In the genomic region with DNA sequence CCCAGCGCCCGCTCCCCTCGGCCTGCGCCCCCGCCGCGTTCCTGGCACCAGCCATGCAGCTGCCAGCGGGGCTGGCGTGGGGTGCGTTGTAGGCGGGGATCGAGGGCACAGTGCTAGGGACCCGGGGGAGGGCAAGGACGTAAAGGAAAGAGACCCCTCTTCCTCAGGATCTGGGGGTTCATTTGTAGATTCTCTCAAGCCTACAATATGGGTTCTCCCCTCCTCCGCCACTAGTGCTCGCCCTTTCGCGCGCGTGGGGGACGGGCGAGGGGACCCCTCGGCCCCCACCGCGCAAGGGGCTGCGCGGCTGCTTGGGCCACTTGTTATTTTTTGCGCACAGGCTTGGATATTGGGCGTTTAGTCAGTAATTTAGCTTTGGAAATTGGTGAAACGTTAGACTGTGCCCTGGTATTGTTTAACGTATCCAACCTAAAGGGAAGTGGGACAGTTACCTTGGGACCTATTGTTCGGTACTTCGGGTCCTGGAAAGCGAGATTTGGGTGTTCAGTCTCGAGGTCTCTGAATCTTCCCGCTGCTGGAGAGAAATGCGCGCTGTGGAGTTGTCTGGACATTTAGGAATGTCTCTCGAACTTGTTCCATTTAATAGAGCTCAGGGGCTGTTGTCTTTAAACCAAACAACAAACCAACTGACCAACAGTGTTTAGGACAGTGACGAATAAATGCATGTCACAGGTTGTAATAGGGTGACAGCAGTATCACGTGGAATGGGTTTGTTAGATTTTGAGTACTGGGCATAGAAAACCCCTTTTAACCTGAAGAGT, we compare ENCODE assay signal across 1 cellular context.
A peak's percentile ranks its signal among the peaks of the same experiment; 100 is the strongest.
TF ChIP-seq lines count a peak whose summit lies in the region.

No MANE protein-coding gene starts in this region.

TF ChIP-seq in K562, 482 proteins besides CTCF, POLR2A, EP300 and RAD21 (continued from another document):
- TF ChIP-seq, protein P1, sequence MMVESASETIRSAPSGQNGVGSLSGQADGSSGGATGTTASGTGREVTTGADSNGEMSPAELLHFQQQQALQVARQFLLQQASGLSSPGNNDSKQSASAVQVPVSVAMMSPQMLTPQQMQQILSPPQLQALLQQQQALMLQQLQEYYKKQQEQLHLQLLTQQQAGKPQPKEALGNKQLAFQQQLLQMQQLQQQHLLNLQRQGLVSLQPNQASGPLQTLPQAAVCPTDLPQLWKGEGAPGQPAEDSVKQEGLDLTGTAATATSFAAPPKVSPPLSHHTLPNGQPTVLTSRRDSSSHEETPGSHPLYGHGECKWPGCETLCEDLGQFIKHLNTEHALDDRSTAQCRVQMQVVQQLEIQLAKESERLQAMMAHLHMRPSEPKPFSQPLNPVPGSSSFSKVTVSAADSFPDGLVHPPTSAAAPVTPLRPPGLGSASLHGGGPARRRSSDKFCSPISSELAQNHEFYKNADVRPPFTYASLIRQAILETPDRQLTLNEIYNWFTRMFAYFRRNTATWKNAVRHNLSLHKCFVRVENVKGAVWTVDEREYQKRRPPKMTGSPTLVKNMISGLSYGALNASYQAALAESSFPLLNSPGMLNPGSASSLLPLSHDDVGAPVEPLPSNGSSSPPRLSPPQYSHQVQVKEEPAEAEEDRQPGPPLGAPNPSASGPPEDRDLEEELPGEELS (CRISPR knock-in tag; IDR thresholded peaks at IDR 0.05; ENCODE audit: borderline replicate concordance): no peak
- peak; percentile 16 for TF ChIP-seq PCBP1 (IDR thresholded peaks at IDR 0.05; ENCODE audit: low read depth, low read length, poor library complexity, severe bottlenecking)
TF ChIP-seq in K562: peak in this region for 1.
